Comparison of ENCODE assay signal across 24 cellular contexts in the genomic region with DNA sequence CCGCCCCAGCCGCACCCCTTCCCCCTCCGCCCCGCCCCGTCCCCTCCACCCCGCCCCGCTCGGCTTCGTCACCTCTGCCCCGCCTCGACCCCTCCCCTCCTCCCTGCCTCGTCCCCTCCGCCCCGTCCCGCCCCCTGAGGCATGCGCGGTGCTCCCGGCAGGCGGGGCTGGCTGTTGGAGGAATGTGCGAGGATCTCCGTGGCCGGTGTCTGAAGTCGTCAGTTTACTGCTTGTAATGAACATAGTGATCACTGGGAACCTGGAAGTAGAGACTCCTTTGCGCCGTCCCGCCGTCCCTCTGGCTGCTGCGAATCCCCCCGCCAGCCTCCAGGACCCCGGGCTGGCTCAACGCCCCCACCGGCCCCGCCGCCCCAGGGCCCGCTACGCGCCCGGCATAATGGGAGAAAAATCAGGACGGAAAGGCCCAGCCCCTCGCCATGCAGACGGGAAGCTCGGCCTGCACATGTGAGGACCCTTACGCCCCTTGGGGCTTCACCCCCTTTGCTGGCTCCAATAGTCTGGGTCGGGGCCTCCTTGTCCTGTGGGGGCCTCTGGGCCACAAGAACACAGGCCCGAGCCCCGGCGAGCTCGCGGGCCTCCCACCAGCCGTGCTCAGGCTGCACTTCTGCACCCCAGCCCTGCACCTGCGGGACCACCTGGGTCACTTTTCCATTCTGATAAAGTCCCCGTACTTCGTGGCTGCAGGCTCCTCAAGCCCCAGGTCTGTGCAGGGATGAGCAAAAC.
DNase-seq lines count a peak whose midpoint lies in the region; ATAC-seq, FAIRE-seq and TF ChIP-seq lines count a peak whose summit lies in the region.
"Had no signal": no experiment of that assay in that cellular context is flagged by ENCODE, and none has a peak within 500 bp of the region (broad histone marks: within the 10 kb centered on the region; RNA-seq: fewer than 3 reads in every experiment).

No MANE protein-coding gene starts in this region.

- H3K27me3 Mint-ChIP-seq in stimulated activated memory B cell treated with anti-CD40 and anti-IgM and Interleukin-4, amounts not matched to agents 10 μg/mL and 1 μg/mL and 100 μg/mL, for 72 hours, result no peaks in the 10 kb centered on the region
- H3K27me3 Mint-ChIP-seq: CD4-positive, CD25-positive, alpha-beta regulatory T cell; T-cell had no signal

- no peaks in the 10 kb centered on the region for H3K36me3 Mint-ChIP-seq in stimulated activated memory B cell treated with anti-CD40 and anti-IgM and Interleukin-4, amounts not matched to agents 10 μg/mL and 1 μg/mL and 100 μg/mL, for 72 hours
- H3K36me3 Mint-ChIP-seq: CD4-positive, CD25-positive, alpha-beta regulatory T cell; T-cell had no signal

- H3K27ac Mint-ChIP-seq in stimulated activated memory B cell treated with anti-CD40 and anti-IgM and Interleukin-4, amounts not matched to agents 10 μg/mL and 1 μg/mL and 100 μg/mL, for 72 hours, result no peak overlapping the region
- H3K27ac Mint-ChIP-seq: CD4-positive, CD25-positive, alpha-beta regulatory T cell; GM23338; T-cell had no signal

- H3K27me3 ChIP-seq in H7 (ENCODE audit: control insufficient read depth, insufficient read depth, low read length), result no peaks in the 10 kb centered on the region
- no peaks in the 10 kb centered on the region for H3K27me3 ChIP-seq in NT2/D1 (ENCODE audit: insufficient read depth, insufficient read length)

- peak; percentile 27 for ATAC-seq in stimulated activated memory B cell treated with anti-CD40 and anti-IgM and Interleukin-4, amounts not matched to agents 10 μg/mL and 1 μg/mL and 100 μg/mL, for 72 hours
- ATAC-seq: GM12878, GM23338, Panc1, T-cell had no signal

- no peak overlapping the region for H3K9ac ChIP-seq in NT2/D1 (ENCODE audit: insufficient read length, low read depth)

- no peak overlapping the region for H3K4me3 Mint-ChIP-seq in stimulated activated memory B cell treated with anti-CD40 and anti-IgM and Interleukin-4, amounts not matched to agents 10 μg/mL and 1 μg/mL and 100 μg/mL, for 72 hours
- H3K4me3 Mint-ChIP-seq: CD4-positive, CD25-positive, alpha-beta regulatory T cell; GM23338; T-cell had no signal

- no peaks in the 10 kb centered on the region for H3K36me3 ChIP-seq in H7 (replicated peaks; ENCODE audit: control insufficient read depth, insufficient read depth, low read length)
- no peaks in the 10 kb centered on the region for H3K36me3 ChIP-seq in NT2/D1 (ENCODE audit: insufficient read depth, insufficient read length, low read length)

- no peak for FAIRE-seq in RCC 7860 (lab: Jason Lieb, UNC)
- FAIRE-seq: GM12878, GM19239 had no signal

- no peaks in the 10 kb centered on the region for H3K4me1 ChIP-seq in NT2/D1 (ENCODE audit: insufficient read depth, insufficient read length)
- H3K4me1 ChIP-seq: Caco-2 had no signal

- H3K9me3 Mint-ChIP-seq in stimulated activated memory B cell treated with anti-CD40 and anti-IgM and Interleukin-4, amounts not matched to agents 10 μg/mL and 1 μg/mL and 100 μg/mL, for 72 hours, result peaks cover 12% of the 10 kb centered on the region

- H3K9me3 ChIP-seq in NT2/D1 (ENCODE audit: insufficient read depth, low read length), result no peaks in the 10 kb centered on the region; the same call in 1 of the 2 replicates
- H3K9me3 ChIP-seq: Caco-2 had no signal

- no peak for TF ChIP-seq CTCF in GM20000 (IDR thresholded peaks at IDR 0.05; ENCODE audit: extremely low read depth, missing control alignments)

- DNase-seq in NCI-H2227 (lab: John Stamatoyannopoulos, UW; ENCODE audit: unreplicated experiment) (peak; percentile 35), NCI-H2227 treated with DMSO at 0.1 percent for 48 hours (lab: John Stamatoyannopoulos, UW) (no peak), H7 (peak; percentile 19), NT2/D1 (ENCODE audit: low read depth, low spot score) (peak; percentile 57), RCC 7860 (ENCODE audit: low spot score) (no peak), GM20000 (ENCODE audit: low spot score) (no peak), amniotic stem cell (lab: John Stamatoyannopoulos, UW) (no peak)
- DNase-seq: 8988T; Caco-2; CD4-positive, CD25-positive, alpha-beta regulatory T cell; DMS153; Karpas-422; MM.1S; NCI-H1105 treated with DMSO at 0.1 percent for 48 hours; NCI-H187; NCI-H774; Right ventricle myocardium superior; T-cell had no signal

- H3K4me3 ChIP-seq in H7 (ENCODE audit: insufficient read depth, low read depth, low read length) (no peak overlapping the region), NT2/D1 (ENCODE audit: insufficient read length, low read depth) (peak overlapping the region; percentile 43)
- H3K4me3 ChIP-seq: GM12878, GM23338, SK-N-MC had no signal

- no peaks in the 10 kb centered on the region for H3K4me1 Mint-ChIP-seq in stimulated activated memory B cell treated with anti-CD40 and anti-IgM and Interleukin-4, amounts not matched to agents 10 μg/mL and 1 μg/mL and 100 μg/mL, for 72 hours
- H3K4me1 Mint-ChIP-seq: CD4-positive, CD25-positive, alpha-beta regulatory T cell; GM23338; T-cell had no signal

Comparison
In these comparisons a context has a peak if more than half of its experiments do, and no peak if none do; other contexts are left out.
1. DNase-seq: peak in NCI-H2227 (single experiment), H7 (single experiment) and NT2/D1 (single experiment); none in NCI-H2227 treated with DMSO at 0.1 percent for 48 hours (single experiment), RCC 7860 (single experiment), GM20000 (single experiment) and amniotic stem cell (single experiment).